In the genomic region with DNA sequence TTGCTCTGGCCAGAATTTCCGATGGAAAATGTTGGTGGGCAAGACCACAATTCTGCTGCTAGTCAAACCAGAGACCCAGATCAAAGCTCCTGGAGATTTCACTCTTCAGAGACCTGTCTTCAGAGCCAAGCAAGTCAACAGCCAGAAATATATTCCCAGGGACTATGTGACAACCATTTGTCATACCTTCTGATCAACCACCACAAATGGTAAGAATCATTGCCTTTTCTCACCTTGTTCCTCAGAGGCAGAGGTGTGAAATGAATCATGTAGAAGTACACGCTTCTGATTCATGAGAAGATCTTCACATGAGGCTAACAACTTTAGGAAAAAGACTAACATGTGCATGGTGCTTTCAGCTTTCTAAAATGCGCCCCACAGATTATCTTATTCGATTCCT, we compare ENCODE assay signal across 14 cellular contexts.
"Had no signal": no experiment of that assay in that cellular context is flagged by ENCODE, and none has a peak within 500 bp of the region (broad histone marks: within the 10 kb centered on the region; RNA-seq: fewer than 3 reads in every experiment).

No MANE protein-coding gene starts in this region.

- H3K27ac ChIP-seq: foreskin keratinocyte, lower lobe of right lung, ovary, right lobe of liver, SJCRH30, testis had no signal

- H3K9me3 ChIP-seq: lower lobe of right lung, ovary, right lobe of liver, SJCRH30, stomach, testis had no signal

- H3K4me1 ChIP-seq: testis had no signal

- H3K4me3 Mint-ChIP-seq: mesothelial cell of epicardium had no signal

- H3K36me3 ChIP-seq: ovary had no signal

- H3K4me2 ChIP-seq: smooth muscle cell had no signal

- H3K9me3 Mint-ChIP-seq: activated T-helper 2 cell treated with anti-CD3 and anti-CD28 coated beads, Interferon-gamma antibody, Interleukin-2, Interleukin-4, amounts not matched to agents 10 μg/mL and 5 μg/mL and 100 μg/mL, durations not matched to agents 14 hours and 24 hours and 36 hours; mesothelial cell of epicardium had no signal

- H3K27ac Mint-ChIP-seq: activated T-helper 2 cell treated with anti-CD3 and anti-CD28 coated beads, Interferon-gamma antibody, Interleukin-2, Interleukin-4, amounts not matched to agents 10 μg/mL and 5 μg/mL and 100 μg/mL, durations not matched to agents 14 hours and 24 hours and 36 hours; mesothelial cell of epicardium had no signal

- H3K4me3 ChIP-seq: lower lobe of right lung, ovary, right lobe of liver, SJCRH30, smooth muscle cell, stomach, testis had no signal

- ATAC-seq: foreskin keratinocyte, lower lobe of right lung, right lobe of liver had no signal

- DNase-seq: aorta; cerebellar nuclear complex; effector CD8-positive, alpha-beta T cell; foreskin keratinocyte; lower lobe of right lung; ovary; right lobe of liver; SJCRH30; stomach; T-helper 2 cell; testis had no signal

- H3K27me3 ChIP-seq: foreskin keratinocyte, ovary, right lobe of liver, SJCRH30, stomach, testis had no signal
